ENCODE assay signal across 19 cellular contexts in the genomic region with DNA sequence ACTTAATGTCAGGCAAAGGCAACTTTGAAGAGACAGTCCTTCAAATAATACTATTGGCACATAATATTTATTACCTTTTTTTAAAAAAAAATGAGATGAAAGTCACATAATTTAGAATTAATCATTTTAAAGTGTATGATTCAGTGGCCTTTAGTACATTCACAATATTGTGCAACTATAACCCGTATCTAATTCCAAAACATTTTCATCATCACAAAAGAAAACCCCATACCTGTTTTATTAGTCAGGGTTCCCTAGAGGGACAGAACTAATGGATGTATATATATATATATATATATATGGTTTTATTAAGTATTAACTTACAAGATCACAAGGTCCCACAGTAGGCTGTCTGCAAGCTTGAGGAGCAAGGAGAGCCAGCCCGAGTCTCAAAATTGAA.
DNase-seq lines count a peak whose midpoint lies in the region; ATAC-seq and TF ChIP-seq lines count a peak whose summit lies in the region.
"Had no signal": no experiment of that assay in that cellular context is flagged by ENCODE, and none has a peak within 500 bp of the region (broad histone marks: within the 10 kb centered on the region; RNA-seq: fewer than 3 reads in every experiment).

No MANE protein-coding gene starts in this region.

- POLR2A ChIA-PET in activated CD4-positive, alpha-beta memory T cell treated with anti-CD3 and anti-CD28 coated beads, Interleukin-2, amount 10 ng/mL, durations not matched to agents 7 days and 5 days (lab: Charles Lee) = no interaction called here

- DNase-seq in LHCN-M2 (ENCODE audit: low read depth) (peak; percentile 52), adipocyte (ENCODE audit: low read depth) (peak; percentile 59), epithelial cell of prostate (ENCODE audit: low read depth, low spot score) (no peak), skeletal muscle cell (ENCODE audit: low read depth) (peak; percentile 27), SW480 (ENCODE audit: low spot score) (no peak), osteoblast (ENCODE audit: insufficient read length, low spot score, missing footprints) (no peak), heart right ventricle (no peak)
- no peak for DNase-seq in activated CD4-positive, alpha-beta memory T cell treated with anti-CD3 and anti-CD28 coated beads, Interleukin-2, amount 10 ng/mL, durations not matched to agents 7 days and 5 days
- DNase-seq: AML-193, DMS79, Kasumi-1, NCI-H1092 treated with DMSO at 0.1 percent for 48 hours, NCI-H146, NCI-H2029 treated with DMSO at 0.1 percent for 48 hours, NCI-H2171, NCI-H82 had no signal

- H3K9me3 ChIP-seq in adipocyte (ENCODE audit: control insufficient read depth, low read length) (no peaks in the 10 kb centered on the region), osteoblast (ENCODE audit: low read depth, low read length) (no peaks in the 10 kb centered on the region), heart right ventricle (no peaks in the 10 kb centered on the region)
- H3K9me3 ChIP-seq: SJSA1 had no signal

- H3K9ac ChIP-seq in adipocyte (ENCODE audit: low read length) = no peak overlapping the region

- no peak overlapping the region for H3K4me2 ChIP-seq in osteoblast (ENCODE audit: insufficient read depth, low read length)

- H3K36me3 ChIP-seq in adipocyte (ENCODE audit: control insufficient read depth, insufficient read depth, low read length, severe bottlenecking) (no peaks in the 10 kb centered on the region), osteoblast (ENCODE audit: insufficient read depth, low read length) (no peaks in the 10 kb centered on the region), heart right ventricle (no peaks in the 10 kb centered on the region)
- H3K36me3 ChIP-seq: SJSA1 had no signal

- H3K27me3 Mint-ChIP-seq in activated CD4-positive, alpha-beta memory T cell treated with anti-CD3 and anti-CD28 coated beads, Interleukin-2, amount 10 ng/mL, durations not matched to agents 7 days and 5 days = no peaks in the 10 kb centered on the region

- CTCF ChIA-PET in activated CD4-positive, alpha-beta memory T cell treated with anti-CD3 and anti-CD28 coated beads, Interleukin-2, amount 10 ng/mL, durations not matched to agents 7 days and 5 days (lab: Charles Lee) = no interaction called here

- no peaks in the 10 kb centered on the region for H3K36me3 Mint-ChIP-seq in activated CD4-positive, alpha-beta memory T cell treated with anti-CD3 and anti-CD28 coated beads, Interleukin-2, amount 10 ng/mL, durations not matched to agents 7 days and 5 days (ENCODE audit: low read depth)

- intact Hi-C loops in heart right ventricle (cut with DNase I) = no loop called here

- H3K27me3 ChIP-seq in adipocyte (replicated peaks; ENCODE audit: control insufficient read depth, insufficient read depth, low read length) = peaks cover 7% of the 10 kb centered on the region
- no peaks in the 10 kb centered on the region for H3K27me3 ChIP-seq in osteoblast (ENCODE audit: insufficient read depth, low read length)
- H3K27me3 ChIP-seq in heart right ventricle = peaks cover 0 to 25% (median 0%) of the 10 kb centered on the region in 7 donors
- H3K27me3 ChIP-seq: SJSA1 had no signal

- ATAC-seq in heart right ventricle = no peak

- no peaks in the 10 kb centered on the region for H3K79me2 ChIP-seq in osteoblast (ENCODE audit: insufficient read depth, low read length)

- H3K9me3 Mint-ChIP-seq in activated CD4-positive, alpha-beta memory T cell treated with anti-CD3 and anti-CD28 coated beads, Interleukin-2, amount 10 ng/mL, durations not matched to agents 7 days and 5 days = no peaks in the 10 kb centered on the region

- H3K4me3 ChIP-seq in adipocyte (ENCODE audit: low read length) (no peak overlapping the region), skeletal muscle cell (ENCODE audit: low read depth, low read length) (no peak overlapping the region), osteoblast (ENCODE audit: insufficient read depth, low read length) (no peak overlapping the region), heart right ventricle (no peak overlapping the region)
- H3K4me3 ChIP-seq: SJSA1 had no signal

- 69 to 88% methylated on average over 2 of the region's 2 CpGs for WGBS in heart right ventricle, 2 donors

- H4K20me1 ChIP-seq in osteoblast (ENCODE audit: insufficient read depth, low read length) = no peaks in the 10 kb centered on the region

- no peak for TF ChIP-seq CTCF in osteoblast (IDR thresholded peaks at IDR 0.05; ENCODE audit: extremely low read depth, low read depth, low read length)
- TF ChIP-seq CTCF in heart right ventricle (IDR thresholded peaks at IDR 0.05) = no peak

- H3K4me1 Mint-ChIP-seq in activated CD4-positive, alpha-beta memory T cell treated with anti-CD3 and anti-CD28 coated beads, Interleukin-2, amount 10 ng/mL, durations not matched to agents 7 days and 5 days = no peaks in the 10 kb centered on the region

- no peak overlapping the region for H3K4me3 Mint-ChIP-seq in activated CD4-positive, alpha-beta memory T cell treated with anti-CD3 and anti-CD28 coated beads, Interleukin-2, amount 10 ng/mL, durations not matched to agents 7 days and 5 days

- H3K4me1 ChIP-seq in adipocyte (ENCODE audit: control insufficient read depth, insufficient read depth, low read length) (peaks cover 10% of the 10 kb centered on the region), osteoblast (ENCODE audit: insufficient read depth, low read length) (peaks cover 7% of the 10 kb centered on the region), heart right ventricle (no peaks in the 10 kb centered on the region)
- H3K4me1 ChIP-seq: SJSA1 had no signal

- no peak overlapping the region for H2AFZ ChIP-seq in osteoblast (ENCODE audit: low read length)

- H3K27ac ChIP-seq in epithelial cell of prostate (peak overlapping the region; percentile 85), osteoblast (ENCODE audit: low read depth, low read length) (no peak overlapping the region), heart right ventricle (no peak overlapping the region)
- H3K27ac ChIP-seq: C4-2B, HL-60, SJSA1 had no signal

- H3K27ac Mint-ChIP-seq in activated CD4-positive, alpha-beta memory T cell treated with anti-CD3 and anti-CD28 coated beads, Interleukin-2, amount 10 ng/mL, durations not matched to agents 7 days and 5 days = no peak overlapping the region

Comparison
In these comparisons a context has a peak if more than half of its experiments do, and no peak if none do; other contexts are left out.
1. DNase-seq: peak in LHCN-M2 (single experiment), adipocyte (single experiment) and skeletal muscle cell (single experiment); none in epithelial cell of prostate (single experiment), SW480 (single experiment), activated CD4-positive, alpha-beta memory T cell treated with anti-CD3 and anti-CD28 coated beads, Interleukin-2, amount 10 ng/mL, durations not matched to agents 7 days and 5 days (single experiment), osteoblast (single experiment) and heart right ventricle (0 of 2).